In the genomic region with DNA sequence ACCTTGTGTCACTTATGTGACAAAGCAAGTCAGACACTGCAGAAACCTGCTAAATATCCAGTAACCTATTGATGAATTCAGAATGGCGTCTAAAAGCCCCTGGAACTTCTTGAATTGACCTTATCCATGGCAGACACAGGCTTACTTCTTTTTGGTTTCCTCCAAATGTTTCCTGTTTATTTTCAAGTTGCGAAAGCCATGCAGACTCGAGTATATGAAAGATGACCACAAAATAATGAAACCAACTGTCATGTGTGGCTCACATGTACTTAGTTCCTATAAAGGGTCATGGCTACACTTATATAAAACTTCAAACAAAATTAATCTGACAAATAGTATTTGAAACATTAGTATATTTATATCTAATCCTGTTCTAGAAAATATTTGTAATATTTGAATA, we compare ENCODE assay signal across 1 cellular context.
TF ChIP-seq lines count a peak whose summit lies in the region.

No MANE protein-coding gene starts in this region.

TF ChIP-seq in SK-N-SH, 30 proteins besides CTCF, POLR2A, EP300 and RAD21 (continued from another document):
- TF ChIP-seq USF2 (IDR thresholded peaks at IDR 0.05; ENCODE audit: borderline replicate concordance, low read depth, low read length) (no peak), NFIC (IDR thresholded peaks at IDR 0.05; ENCODE audit: borderline replicate concordance) (no peak), GATA2 (CRISPR knock-in tag; IDR thresholded peaks at IDR 0.05) (no peak), RFX5 (IDR thresholded peaks at IDR 0.05; ENCODE audit: low read length) (no peak)
- TF ChIP-seq, protein P1, sequence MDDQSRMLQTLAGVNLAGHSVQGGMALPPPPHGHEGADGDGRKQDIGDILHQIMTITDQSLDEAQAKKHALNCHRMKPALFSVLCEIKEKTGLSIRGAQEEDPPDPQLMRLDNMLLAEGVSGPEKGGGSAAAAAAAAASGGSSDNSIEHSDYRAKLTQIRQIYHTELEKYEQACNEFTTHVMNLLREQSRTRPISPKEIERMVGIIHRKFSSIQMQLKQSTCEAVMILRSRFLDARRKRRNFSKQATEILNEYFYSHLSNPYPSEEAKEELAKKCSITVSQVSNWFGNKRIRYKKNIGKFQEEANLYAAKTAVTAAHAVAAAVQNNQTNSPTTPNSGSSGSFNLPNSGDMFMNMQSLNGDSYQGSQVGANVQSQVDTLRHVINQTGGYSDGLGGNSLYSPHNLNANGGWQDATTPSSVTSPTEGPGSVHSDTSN (IDR thresholded peaks at IDR 0.05) = no peak
